ENCODE assay signal across 1 cellular context in the genomic region with DNA sequence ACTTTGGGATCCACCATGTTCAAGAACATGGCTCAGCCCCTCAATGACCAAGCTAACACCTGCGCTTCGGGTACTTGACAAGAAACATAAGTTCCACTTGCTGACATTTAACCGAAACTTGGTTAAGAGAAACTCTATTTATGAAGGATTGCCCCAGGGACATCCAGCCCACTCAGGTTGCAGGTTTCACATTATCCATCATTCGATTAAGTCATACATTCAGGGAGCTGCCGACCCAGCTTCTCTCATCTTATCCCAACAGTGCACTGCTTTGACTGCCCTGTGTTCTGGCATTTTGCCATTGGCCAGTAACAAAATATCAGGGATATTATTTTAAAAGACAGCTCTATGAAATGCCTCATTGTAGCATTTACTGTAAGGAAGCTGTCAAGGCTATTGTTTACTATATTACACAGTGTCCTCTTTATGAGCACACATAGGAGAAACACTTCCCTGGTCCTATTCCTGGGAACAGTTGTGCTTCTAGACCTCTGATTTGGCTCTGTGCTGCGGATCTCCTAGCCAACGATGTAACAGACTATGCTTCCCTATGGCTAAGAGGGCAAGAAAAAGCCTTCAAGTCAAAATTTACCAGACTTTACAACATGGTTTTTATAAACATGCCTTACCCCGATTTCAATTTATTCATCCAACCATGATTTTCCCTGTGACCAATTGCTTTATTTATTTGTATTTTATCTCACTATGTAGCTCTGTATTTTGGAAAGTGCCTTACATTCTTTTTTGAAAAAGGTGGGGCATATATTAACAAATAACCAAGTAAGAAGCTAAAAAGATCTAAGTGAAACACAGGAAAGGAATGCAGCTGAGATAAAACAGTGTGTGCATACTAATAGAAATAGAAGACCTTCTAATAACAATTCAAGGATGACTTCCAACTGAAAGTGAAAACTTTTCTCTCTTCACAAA.
TF ChIP-seq lines count a peak whose summit lies in the region.

No MANE protein-coding gene starts in this region.

TF ChIP-seq in endothelial cell of umbilical vein, 7 proteins besides CTCF, POLR2A, EP300 and RAD21:
- TF ChIP-seq FOS (IDR thresholded peaks at IDR 0.05; ENCODE audit: borderline replicate concordance, insufficient read depth, low read length): peak; percentile 5
- peak; percentile 10 for TF ChIP-seq JUN (IDR thresholded peaks at IDR 0.05; ENCODE audit: borderline replicate concordance, insufficient read depth, insufficient read length, low read depth)
- TF ChIP-seq, protein P1, sequence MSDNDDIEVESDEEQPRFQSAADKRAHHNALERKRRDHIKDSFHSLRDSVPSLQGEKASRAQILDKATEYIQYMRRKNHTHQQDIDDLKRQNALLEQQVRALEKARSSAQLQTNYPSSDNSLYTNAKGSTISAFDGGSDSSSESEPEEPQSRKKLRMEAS (IDR thresholded peaks at IDR 0.05; ENCODE audit: insufficient read depth, insufficient read length): no peak
- TF ChIP-seq GATA2 (IDR thresholded peaks at IDR 0.05; ENCODE audit: insufficient read depth, insufficient read length, low read depth, low read length): no peak
